ENCODE assay signal across 15 cellular contexts in the genomic region with DNA sequence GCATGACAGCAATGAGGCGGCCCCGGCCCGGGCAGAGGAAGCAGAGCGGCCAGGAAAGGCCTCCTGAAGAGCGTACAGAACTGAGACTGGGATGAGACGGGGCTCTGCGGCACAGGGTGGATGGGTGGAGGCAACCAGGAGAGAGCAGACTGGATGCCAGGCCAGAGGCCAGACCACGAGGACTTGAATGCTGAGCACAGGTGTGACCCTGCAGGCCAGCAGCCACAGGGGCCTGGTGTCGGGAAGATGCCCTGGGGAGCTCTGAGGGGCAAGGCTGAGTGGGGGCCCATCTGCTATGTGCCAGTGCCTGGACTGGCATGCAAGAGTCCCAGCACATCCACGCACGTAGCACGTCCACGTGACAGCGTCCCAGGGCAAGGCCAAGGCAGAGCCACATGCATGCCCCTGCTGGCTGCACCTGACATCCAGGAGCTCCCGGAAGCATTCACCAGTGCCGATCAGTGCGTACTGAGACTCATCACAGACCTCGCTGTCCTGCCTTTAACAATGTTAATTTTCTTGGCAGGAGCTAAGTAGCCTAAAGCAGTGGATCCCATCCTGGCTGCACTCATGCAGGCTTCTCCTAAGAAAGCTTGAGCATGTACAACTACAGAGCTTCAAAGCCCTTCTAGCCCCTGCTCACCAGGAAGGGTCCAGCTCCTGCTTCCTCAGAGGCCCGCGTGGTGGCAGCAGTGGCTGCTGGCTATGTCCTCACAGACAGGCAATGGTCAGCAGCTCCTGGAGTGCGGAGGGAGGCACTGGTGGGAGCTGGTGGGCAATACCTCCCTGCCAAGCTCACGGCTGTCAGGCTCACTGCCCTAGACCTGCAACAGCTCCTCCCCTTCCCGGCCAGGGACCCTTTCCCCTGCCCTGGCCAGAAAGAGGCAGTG. TPM values are rescaled to one million over a fixed set of nuclear protein-coding genes. Genes with fewer than 3 reads are reported as not detected.
DNase-seq lines count a peak whose midpoint lies in the region; TF ChIP-seq lines count a peak whose summit lies in the region.
"Had no signal": no experiment of that assay in that cellular context is flagged by ENCODE, and none has a peak within 500 bp of the region (broad histone marks: within the 10 kb centered on the region; RNA-seq: fewer than 3 reads in every experiment).

No MANE protein-coding gene starts in this region.

- no peak for TF ChIP-seq POLR2A in spleen (IDR thresholded peaks at IDR 0.05)

- H3K4me3 ChIP-seq in adipocyte (ENCODE audit: low read length) (no peak overlapping the region), spleen (no peak overlapping the region)
- H3K4me3 ChIP-seq: esophagus muscularis mucosa had no signal

- DNase-seq in NCI-H82 (lab: John Stamatoyannopoulos, UW) (peak; percentile 17), NCI-H82 treated with DMSO at 0.1 percent for 48 hours (lab: John Stamatoyannopoulos, UW; ENCODE audit: unreplicated experiment) (no peak), adipocyte (ENCODE audit: low read depth) (peak; percentile 50), hippocampal formation (lab: John Stamatoyannopoulos, UW) (peak; percentile 22 to 35), spleen (peak; percentile 76), NCI-H69 (lab: John Stamatoyannopoulos, UW) (no peak), KG1 (lab: John Stamatoyannopoulos, UW) (no peak)
- DNase-seq in activated CD4-positive, CD25-positive, alpha-beta regulatory T cell treated with anti-CD3 and anti-CD28 coated beads, Interleukin-2, amount 50 U/mL, for 72 hours: no peak
- DNase-seq: activated CD4-positive, alpha-beta T cell treated with anti-CD3 and anti-CD28 coated beads for 36 hours; naive B cell; NCI-H187 treated with DMSO at 0.1 percent for 48 hours; trophoblast cell had no signal

- WGBS in spleen, 5 donors: 85 to 94% (median 89%) methylated on average over 20 to 23 of the region's 23 CpGs

- no peak overlapping the region for H3K9ac ChIP-seq in adipocyte (ENCODE audit: low read length)
- H3K9ac ChIP-seq: KMS-11 had no signal

- no peak overlapping the region for H3K27ac ChIP-seq in spleen
- H3K27ac ChIP-seq: esophagus muscularis mucosa, KMS-11 had no signal

- H3K9me3 ChIP-seq in adipocyte (ENCODE audit: control insufficient read depth, low read length) (no peaks in the 10 kb centered on the region), spleen (peaks cover 0 to 8% (median 3%) of the 10 kb centered on the region in 8 donors)
- H3K9me3 ChIP-seq: esophagus muscularis mucosa had no signal

- peaks cover 5% of the 10 kb centered on the region for H3K27me3 ChIP-seq in adipocyte (replicated peaks; ENCODE audit: control insufficient read depth, insufficient read depth, low read length)
- peaks cover 0 to 26% (median 0%) of the 10 kb centered on the region in 7 donors for H3K27me3 ChIP-seq in spleen (replicated peaks in 1 of 7)

- no peak for TF ChIP-seq CTCF in spleen (IDR thresholded peaks at IDR 0.05 in 8 of 11, conservative IDR thresholded peaks at IDR 0.05 in 3 of 11)

- H3K36me3 ChIP-seq in adipocyte (ENCODE audit: control insufficient read depth, insufficient read depth, low read length, severe bottlenecking): no peaks in the 10 kb centered on the region
- H3K36me3 ChIP-seq in spleen: no peaks in the 10 kb centered on the region
- H3K36me3 ChIP-seq: esophagus muscularis mucosa had no signal

- H3K4me1 ChIP-seq in adipocyte (ENCODE audit: control insufficient read depth, insufficient read depth, low read length) (no peaks in the 10 kb centered on the region), spleen (no peaks in the 10 kb centered on the region)
- H3K4me1 ChIP-seq: esophagus muscularis mucosa had no signal

- intact Hi-C loops in spleen (cut with DNase I; ENCODE audit: low total_unique reads): no loop called here

RNA-seq across cellular contexts. Expression of gene GRID1, which starts 18.0 kb away (rescaled TPM):
- under 1 TPM in 4 of 7 donors, not detected in 3; 0.10 to 0.42 (median 0.17) TPM for total RNA-seq in spleen
- polyA plus RNA-seq in spleen: under 1 TPM in 2 of 3 donors, not detected in 1; 0.06 to 0.18 TPM
- total RNA-seq: activated CD4-positive, alpha-beta T cell treated with anti-CD3 and anti-CD28 coated beads for 36 hours; activated T-helper 17 cell treated with anti-CD3 and anti-CD28 coated beads, Interleukin-2, amount 50 U/mL, for 72 hours had no signal

Comparison
In these comparisons a context has a peak if more than half of its experiments do, and no peak if none do; other contexts are left out.
1. DNase-seq: peak in NCI-H82 (single experiment), adipocyte (single experiment), hippocampal formation (2 of 2) and spleen (single experiment); none in NCI-H82 treated with DMSO at 0.1 percent for 48 hours (single experiment), NCI-H69 (single experiment), KG1 (single experiment) and activated CD4-positive, CD25-positive, alpha-beta regulatory T cell treated with anti-CD3 and anti-CD28 coated beads, Interleukin-2, amount 50 U/mL, for 72 hours (single experiment).